In genomic region chr9:131346559-131346958, GRCh38 we compare ENCODE assay signal across 24 cellular contexts.
"Had no signal": no experiment of that assay in that cellular context is flagged by ENCODE, and none has a peak within 500 bp of the region (broad histone marks: within the 10 kb centered on the region; RNA-seq: fewer than 3 reads in every experiment).

No MANE protein-coding gene starts in this region.

- H3K36me3 ChIP-seq: left ventricle myocardium inferior, pancreas, right atrium auricular region, right lobe of liver, suprapubic skin, thoracic aorta, tibial artery, upper lobe of right lung had no signal

- H3K9me3 ChIP-seq: left ventricle myocardium inferior, pancreas, right atrium auricular region, right lobe of liver, suprapubic skin, thoracic aorta, tibial artery, upper lobe of right lung had no signal

- H3K27ac Mint-ChIP-seq: immature natural killer cell; mesothelial cell of epicardium; naive thymus-derived CD4-positive, alpha-beta T cell; natural killer cell treated with Interleukin-12 subunit alpha and Interleukin-12 subunit beta and Interleukin-15 and Interleukin-18, amount 100 ng/mL, for 72 hours; stimulated activated effector memory CD8-positive, alpha-beta T cell treated with anti-CD3 and anti-CD28 coated beads, Interleukin-12 subunit alpha, Interleukin-12 subunit beta, amount 100 ng/mL, for 72 hours; stimulated activated naive CD8-positive, alpha-beta T cell treated with anti-CD3 and anti-CD28 coated beads, Interleukin-15, Interleukin-2, amounts not matched to agents 100 ng/mL and 50 ng/mL, for 24 hours had no signal

- H3K4me1 ChIP-seq: pancreas had no signal

- H3K27me3 ChIP-seq: pancreas, right atrium auricular region, right lobe of liver, suprapubic skin, upper lobe of right lung had no signal

- DNase-seq: hypothalamus; immature natural killer cell; left ventricle myocardium inferior; mesendoderm; naive thymus-derived CD4-positive, alpha-beta T cell; nucleus accumbens; stimulated activated CD4-positive, alpha-beta T cell treated with anti-CD3 and anti-CD28 coated beads, Interleukin-4, amount 100 ng/mL, for 24 hours; stimulated activated naive CD4-positive, alpha-beta T cell; tibial artery; trophoblast cell had no signal

- ATAC-seq: naive thymus-derived CD4-positive, alpha-beta T cell; natural killer cell treated with Interleukin-12 subunit alpha and Interleukin-12 subunit beta and Interleukin-15 and Interleukin-18, amount 100 ng/mL, for 72 hours; pancreas; right lobe of liver; stimulated activated effector memory CD8-positive, alpha-beta T cell treated with anti-CD3 and anti-CD28 coated beads, Interleukin-12 subunit alpha, Interleukin-12 subunit beta, amount 100 ng/mL, for 72 hours; upper lobe of right lung had no signal

- H3K9me3 Mint-ChIP-seq: immature natural killer cell; mesothelial cell of epicardium; natural killer cell treated with Interleukin-12 subunit alpha and Interleukin-12 subunit beta and Interleukin-15 and Interleukin-18, amount 100 ng/mL, for 72 hours; stimulated activated effector memory CD8-positive, alpha-beta T cell treated with anti-CD3 and anti-CD28 coated beads, Interleukin-12 subunit alpha, Interleukin-12 subunit beta, amount 100 ng/mL, for 72 hours; stimulated activated naive CD8-positive, alpha-beta T cell treated with anti-CD3 and anti-CD28 coated beads, Interleukin-15, Interleukin-2, amounts not matched to agents 100 ng/mL and 50 ng/mL, for 24 hours had no signal

- H3K36me3 Mint-ChIP-seq: immature natural killer cell; mesothelial cell of epicardium; natural killer cell treated with Interleukin-12 subunit alpha and Interleukin-12 subunit beta and Interleukin-15 and Interleukin-18, amount 100 ng/mL, for 72 hours; stimulated activated effector memory CD8-positive, alpha-beta T cell treated with anti-CD3 and anti-CD28 coated beads, Interleukin-12 subunit alpha, Interleukin-12 subunit beta, amount 100 ng/mL, for 72 hours had no signal

- FAIRE-seq: islet of Langerhans, pancreas, urothelium cell line had no signal

- H3K27ac ChIP-seq: left ventricle myocardium inferior, pancreas, right atrium auricular region, right lobe of liver, skin epidermis, suprapubic skin, thoracic aorta, tibial artery, upper lobe of right lung had no signal

- H3K27me3 Mint-ChIP-seq: stimulated activated naive CD8-positive, alpha-beta T cell treated with anti-CD3 and anti-CD28 coated beads, Interleukin-15, Interleukin-2, amounts not matched to agents 100 ng/mL and 50 ng/mL, for 24 hours had no signal

- H3K4me3 Mint-ChIP-seq: immature natural killer cell; mesothelial cell of epicardium; naive thymus-derived CD4-positive, alpha-beta T cell; natural killer cell treated with Interleukin-12 subunit alpha and Interleukin-12 subunit beta and Interleukin-15 and Interleukin-18, amount 100 ng/mL, for 72 hours; stimulated activated effector memory CD8-positive, alpha-beta T cell treated with anti-CD3 and anti-CD28 coated beads, Interleukin-12 subunit alpha, Interleukin-12 subunit beta, amount 100 ng/mL, for 72 hours; stimulated activated naive CD8-positive, alpha-beta T cell treated with anti-CD3 and anti-CD28 coated beads, Interleukin-15, Interleukin-2, amounts not matched to agents 100 ng/mL and 50 ng/mL, for 24 hours had no signal

- H3K4me3 ChIP-seq: left ventricle myocardium inferior, lung, pancreas, right atrium auricular region, right lobe of liver, skin epidermis, suprapubic skin, thoracic aorta, tibial artery, upper lobe of right lung had no signal
